In genomic region chr11:66883021-66883968, GRCh38 we compare ENCODE assay signal across 8 cellular contexts. TPM values are rescaled to one million over a fixed set of nuclear protein-coding genes. Genes with fewer than 3 reads are reported as not detected.
DNase-seq lines count a peak whose midpoint lies in the region; ATAC-seq, FAIRE-seq and TF ChIP-seq lines count a peak whose summit lies in the region.

No MANE protein-coding gene starts in this region.

- no peak for TF ChIP-seq POLR2A in endothelial cell of umbilical vein (IDR thresholded peaks at IDR 0.05; ENCODE audit: low read depth, low read length)

- H3K9me3 ChIP-seq in endothelial cell of umbilical vein (replicated peaks; ENCODE audit: control insufficient read depth, insufficient read depth, low read length) (no peaks in the 10 kb centered on the region), mucosa of stomach (ENCODE audit: control insufficient read depth, low read length) (no peaks in the 10 kb centered on the region)

- H3K4me2 ChIP-seq in endothelial cell of umbilical vein (ENCODE audit: insufficient read depth, low read length), result no peak overlapping the region

- intact Hi-C loops in endothelial cell of umbilical vein (cut with micrococcal nuclease), result loop anchor here (1.0 to 2.0 kb wide), 4 partner anchors 40 to 304 kb away; partner anchors contain the start of genes C11orf86 and RCE1

- POLR2A ChIA-PET in AG04449 (lab: Yijun Ruan, JAX), result no interaction called here
- POLR2A ChIA-PET in endothelial cell of umbilical vein (lab: Charles Lee), result no interaction called here

- BruUV-seq in endothelial cell of umbilical vein (replicated peaks; lab: Mats Ljungman, UMichigan), result no TSS peak

- H3K27ac ChIP-seq in endothelial cell of umbilical vein (ENCODE audit: insufficient read depth, low read depth, low read length), result no peak overlapping the region

- TF ChIP-seq CTCF in AG04449 (IDR thresholded peaks at IDR 0.05; ENCODE audit: insufficient read depth, low read length, missing control alignments) (peak; percentile 69), endothelial cell of umbilical vein (IDR thresholded peaks at IDR 0.05; ENCODE audit: extremely low read depth in 1 of 2, insufficient read depth in 1 of 2, low read depth in 1 of 2, low read length in 2 of 2) (peak; percentile 78 to 85)

- no peaks in the 10 kb centered on the region for H4K20me1 ChIP-seq in endothelial cell of umbilical vein (replicated peaks; ENCODE audit: control insufficient read depth, extremely low read depth, insufficient read depth, low read length)

- H3K27me3 ChIP-seq in endothelial cell of umbilical vein (ENCODE audit: control insufficient read depth in 2 of 2, insufficient read depth in 2 of 2, low read length in 2 of 2) (no peaks in the 10 kb centered on the region), mucosa of stomach (ENCODE audit: control insufficient read depth, insufficient read depth, low read length) (no peaks in the 10 kb centered on the region)

- no peaks in the 10 kb centered on the region for H3K79me2 ChIP-seq in endothelial cell of umbilical vein (ENCODE audit: control insufficient read depth, insufficient read depth, low read length)

- CTCF ChIA-PET in AG04449 (lab: Yijun Ruan, JAX), result interaction anchor here (0.6 to 5.6 kb wide), 14 partner anchors 11 to 285 kb away, joined by 3 to 40 read pairs (median 3); no protein-coding TSS in a partner anchor
- CTCF ChIA-PET in endothelial cell of umbilical vein (lab: Charles Lee), result interaction anchor here (0.6 to 7.7 kb wide), 21 partner anchors 10 to 205 kb away, joined by 3 to 49 read pairs (median 4); partner anchors contain the start of genes C11orf86 and RBM4B

- H3K9ac ChIP-seq in endothelial cell of umbilical vein (replicated peaks; ENCODE audit: extremely low read depth, insufficient read depth, low read length) (no peak overlapping the region), mucosa of stomach (ENCODE audit: low read length) (peak overlapping the region; percentile 37)

- DNase-seq in AG04449 (ENCODE audit: low read depth, low spot score), result peak; percentile 21
- peak; percentile 29 for DNase-seq in GM19240 (ENCODE audit: insufficient read length, low spot score)
- peak; percentile 96 for DNase-seq in NCI-H510A treated with DMSO at 0.1 percent for 48 hours (lab: John Stamatoyannopoulos, UW)
- peak; percentile 23 for DNase-seq in activated CD8-positive, alpha-beta memory T cell treated with anti-CD3 and anti-CD28 coated beads, Interleukin-2, amount 50 U/mL, for 24 hours (ENCODE audit: extremely low read depth)
- peak; percentile 50 for DNase-seq in endothelial cell of umbilical vein (ENCODE audit: low read depth, low spot score)
- DNase-seq in stimulated activated CD8-positive, alpha-beta memory T cell treated with anti-CD3 and anti-CD28 coated beads, Interleukin-7, amount 100 ng/mL, for 4 hours (ENCODE audit: low read depth in 2 of 2), result peak; percentile 24 to 27

- ATAC-seq in HG02852 (IDR thresholded peaks at IDR 0.05; ENCODE audit: unreplicated experiment), result no peak

- dilution Hi-C loops in endothelial cell of umbilical vein (cut with MboI; ENCODE audit: extremely low pct_ligation_motif_present, low sequenced_read_pairs), result no loop called here

- H3K36me3 ChIP-seq in endothelial cell of umbilical vein (ENCODE audit: control insufficient read depth in 2 of 2, extremely low read depth in 1 of 2, insufficient read depth in 2 of 2, low read length in 2 of 2) (no peaks in the 10 kb centered on the region), mucosa of stomach (ENCODE audit: control insufficient read depth, insufficient read depth, low read length) (no peaks in the 10 kb centered on the region)

- H3K9me1 ChIP-seq in endothelial cell of umbilical vein (replicated peaks; ENCODE audit: control insufficient read depth, extremely low read depth, insufficient read depth, low read length), result no peaks in the 10 kb centered on the region

- H3K4me3 ChIP-seq in AG04449 (ENCODE audit: low read depth, low read length) (no peak overlapping the region), endothelial cell of umbilical vein (replicated peaks in 1 of 3; ENCODE audit: insufficient read depth in 1 of 3, low read depth in 1 of 3, low read length in 3 of 3) (no peak overlapping the region), mucosa of stomach (ENCODE audit: low read length) (no peak overlapping the region)

- H2AFZ ChIP-seq in endothelial cell of umbilical vein (ENCODE audit: low read depth, low read length), result peak overlapping the region; percentile 63

- FAIRE-seq in endothelial cell of umbilical vein (lab: Jason Lieb, UNC), result peak; percentile 87

- H3K4me1 ChIP-seq in endothelial cell of umbilical vein (ENCODE audit: control insufficient read depth, extremely low read depth, insufficient read depth, low read length) (peaks cover 5% of the 10 kb centered on the region), mucosa of stomach (ENCODE audit: control insufficient read depth, insufficient read depth, low read length) (peaks cover 48% of the 10 kb centered on the region)

TF ChIP-seq in endothelial cell of umbilical vein, 7 proteins besides CTCF, POLR2A, EP300 and RAD21:
- TF ChIP-seq EZH2 (IDR thresholded peaks at IDR 0.05; ENCODE audit: borderline replicate concordance, low read depth, low read length, severe bottlenecking) (no peak), FOS (IDR thresholded peaks at IDR 0.05; ENCODE audit: borderline replicate concordance, insufficient read depth, low read length) (no peak), MYC (IDR thresholded peaks at IDR 0.05; ENCODE audit: low read depth, low read length) (no peak), POLR2AphosphoS5 (IDR thresholded peaks at IDR 0.05; ENCODE audit: insufficient read depth, low read depth, low read length) (no peak)
TF ChIP-seq in endothelial cell of umbilical vein: peak in this region for 0.

RNA-seq across cellular contexts. Expression of gene LRFN4, which starts 26.4 kb away (rescaled TPM):
- total RNA-seq in endothelial cell of umbilical vein, result 36.7 and 37.4 TPM in 2 replicates
- 22.3 and 38.3 TPM in 2 replicates for polyA plus RNA-seq in endothelial cell of umbilical vein
- 9.2 and 14.6 TPM in 2 replicates for polyA plus RNA-seq in endothelial cell of umbilical vein (2011; cell fraction: cytosol; rRNA removed)
- polyA plus RNA-seq in endothelial cell of umbilical vein (2011; cell fraction: nucleus; rRNA removed), result 17.3 and 19.5 TPM in 2 replicates
- polyA plus RNA-seq in endothelial cell of umbilical vein (2012), result 16.7 and 27.1 TPM in 2 replicates
- polyA minus RNA-seq in endothelial cell of umbilical vein, result 7.3 and 9.2 TPM in 2 replicates
- 91.4 TPM for polyA minus RNA-seq in endothelial cell of umbilical vein (2011; cell fraction: cytosol; rRNA and poly(A)+ RNA removed)
- polyA minus RNA-seq in endothelial cell of umbilical vein (2011; cell fraction: nucleus; rRNA and poly(A)+ RNA removed), result 3.5 and 6.1 TPM in 2 replicates

RNA-seq across cellular contexts. Expression of gene RCE1, which starts 40.1 kb away (rescaled TPM):
- 26.9 and 27.8 TPM in 2 replicates for total RNA-seq in endothelial cell of umbilical vein
- polyA plus RNA-seq in endothelial cell of umbilical vein, result 47.4 and 75.0 TPM in 2 replicates
- polyA plus RNA-seq in endothelial cell of umbilical vein (2011; cell fraction: cytosol; rRNA removed), result 25.6 and 30.7 TPM in 2 replicates
- 45.7 and 58.7 TPM in 2 replicates for polyA plus RNA-seq in endothelial cell of umbilical vein (2011; cell fraction: nucleus; rRNA removed)
- 19.2 and 22.2 TPM in 2 replicates for polyA plus RNA-seq in endothelial cell of umbilical vein (2012)
- polyA minus RNA-seq in endothelial cell of umbilical vein, result 19.5 and 27.4 TPM in 2 replicates
- polyA minus RNA-seq in endothelial cell of umbilical vein (2011; cell fraction: cytosol; rRNA and poly(A)+ RNA removed), result 28.8 TPM
- 15.4 and 22.8 TPM in 2 replicates for polyA minus RNA-seq in endothelial cell of umbilical vein (2011; cell fraction: nucleus; rRNA and poly(A)+ RNA removed)

Comparison
In these comparisons a context has a peak if more than half of its experiments do, and no peak if none do; other contexts are left out.
1. DNase-seq: peak in every context shown above with its lines; median percentile 96 in NCI-H510A treated with DMSO at 0.1 percent for 48 hours; 50 in endothelial cell of umbilical vein; 29 in GM19240; 26 in stimulated activated CD8-positive, alpha-beta memory T cell treated with anti-CD3 and anti-CD28 coated beads, Interleukin-7, amount 100 ng/mL, for 4 hours; 23 in activated CD8-positive, alpha-beta memory T cell treated with anti-CD3 and anti-CD28 coated beads, Interleukin-2, amount 50 U/mL, for 24 hours; 21 in AG04449.